7 cellular contexts compared by ENCODE assay signal in the genomic region with DNA sequence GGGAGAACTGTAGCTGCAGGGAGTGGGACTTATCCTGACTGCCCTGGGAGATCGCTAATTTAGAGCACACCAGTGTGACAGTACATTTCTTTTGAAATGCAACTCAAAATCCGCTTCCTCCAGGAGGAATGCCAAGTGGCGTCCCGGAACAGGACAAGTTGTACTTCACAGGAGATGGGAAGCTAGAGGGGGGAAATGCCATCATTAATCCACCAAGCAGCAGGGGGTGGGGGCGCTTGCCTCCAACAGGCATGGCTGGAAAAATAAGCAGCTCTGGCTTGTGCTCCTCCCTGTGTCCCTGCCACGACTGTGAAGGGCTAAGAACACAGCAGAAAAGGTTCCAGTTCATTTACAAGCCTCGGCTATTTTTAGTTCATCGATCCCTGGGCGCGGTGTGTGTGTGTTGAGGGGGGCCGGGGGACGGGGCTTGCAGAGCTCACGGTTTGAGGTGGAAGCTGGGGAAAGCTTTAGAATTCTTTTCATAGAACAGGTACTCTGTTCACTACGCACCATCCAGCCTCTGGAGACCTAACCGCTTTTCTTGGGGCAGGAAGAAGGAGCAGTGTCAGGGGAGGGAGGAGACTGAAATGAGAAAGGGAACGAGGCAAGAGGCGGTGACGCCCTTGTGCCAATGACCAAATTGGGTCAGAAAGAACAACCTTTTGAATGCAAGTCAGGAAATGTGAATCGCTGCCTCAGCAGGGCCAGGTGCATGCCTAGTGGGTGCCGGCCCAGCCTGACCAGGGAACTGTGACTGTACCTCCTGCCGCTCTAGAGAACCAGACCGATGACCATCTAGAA. TPM values are rescaled to one million over a fixed set of nuclear protein-coding genes. Genes with fewer than 3 reads are reported as not detected.
DNase-seq lines count a peak whose midpoint lies in the region; ATAC-seq, FAIRE-seq and TF ChIP-seq lines count a peak whose summit lies in the region.

No MANE protein-coding gene starts in this region.

- H2AFZ ChIP-seq in OCI-LY3 (ENCODE audit: low read depth, low read length) (peak overlapping the region; percentile 88), HepG2 (ENCODE audit: low read length) (no peak overlapping the region)

- H3K9ac ChIP-seq in OCI-LY3 (ENCODE audit: low read length), result peak overlapping the region; percentile 65
- no peak overlapping the region for H3K9ac ChIP-seq in HepG2 (ENCODE audit: insufficient read depth, low read depth, low read length)

- peaks cover 28% of the 10 kb centered on the region for H3K27me3 ChIP-seq in OCI-LY3 (ENCODE audit: low read depth, low read length)
- peaks cover 2 to 26% of the 10 kb centered on the region in 2 experiments; a peak in 2 of 5 replicates for H3K27me3 ChIP-seq in HepG2 (ENCODE audit: control insufficient read depth in 1 of 2, insufficient read depth in 2 of 2, low read length in 2 of 2)

- H3K36me3 ChIP-seq in OCI-LY3 (replicated peaks; ENCODE audit: low read depth, low read length) (no peaks in the 10 kb centered on the region), HepG2 (replicated peaks in 1 of 2; ENCODE audit: control insufficient read depth in 1 of 2, insufficient read depth in 2 of 2, low read length in 2 of 2) (no peaks in the 10 kb centered on the region)

- ATAC-seq in GM18517 (IDR thresholded peaks at IDR 0.05; ENCODE audit: unreplicated experiment), result peak; percentile 66
- ATAC-seq in HG03196 (IDR thresholded peaks at IDR 0.05; ENCODE audit: unreplicated experiment), result peak; percentile 64
- peak; percentile 71 for ATAC-seq in HepG2

- H3K4me1 ChIP-seq in OCI-LY3 (ENCODE audit: low read length) (peaks cover 41% of the 10 kb centered on the region), HepG2 (ENCODE audit: insufficient read depth, low read length) (peaks cover 11% of the 10 kb centered on the region)

- CTCF ChIA-PET in HepG2 (lab: Yijun Ruan, JAX; ENCODE audit: low intra/inter-chr PET ratio, low total read pairs), result no interaction called here

- H3K9me3 ChIP-seq in OCI-LY3 (ENCODE audit: insufficient read depth, low read length) (no peaks in the 10 kb centered on the region), HepG2 (ENCODE audit: low read length) (no peaks in the 10 kb centered on the region)

- TF ChIP-seq EP300 in HepG2 (IDR thresholded peaks at IDR 0.05; ENCODE audit: low read depth in 2 of 2, low read length in 2 of 2), result no peak
- TF ChIP-seq EP300 in HepG2 (CRISPR knock-in tag; IDR thresholded peaks at IDR 0.05; ENCODE audit: borderline replicate concordance), result no peak

- in situ Hi-C loops in HepG2 (cut with HindIII; ENCODE audit: extremely low pct_ligation_motif_present, low pct_unique_long_range_greater_than_20kb), result no loop called here

- WGBS in HepG2 (ENCODE audit: low lambda C conversion rate), result 2% methylated on average over 20 of the region's 22 CpGs

- H3K4me2 ChIP-seq in OCI-LY3 (ENCODE audit: low read length) (peak overlapping the region; percentile 100), HepG2 (ENCODE audit: low read depth, low read length) (peak overlapping the region; percentile 64)

- no peaks in the 10 kb centered on the region for H4K20me1 ChIP-seq in OCI-LY3 (ENCODE audit: insufficient read depth, low read length)
- no peaks in the 10 kb centered on the region for H4K20me1 ChIP-seq in HepG2 (ENCODE audit: insufficient read depth, low read length)

- POLR2A ChIA-PET in HepG2 (lab: Yijun Ruan, JAX), result no interaction called here

- H3K4me3 ChIP-seq in OCI-LY3 (ENCODE audit: low read length) (peak overlapping the region; percentile 84), HepG2 (replicated peaks in 1 of 3; ENCODE audit: insufficient read depth in 1 of 3, low read depth in 2 of 3, low read length in 3 of 3) (peak overlapping the region in 1 of 3 experiments; percentile 35; a peak in 1 of 6 replicates)

- no peak for TF ChIP-seq CTCF in OCI-LY3 (IDR thresholded peaks at IDR 0.05; ENCODE audit: low read depth, low read length)
- no peak for TF ChIP-seq CTCF in HepG2 (CRISPR knock-in tag; IDR thresholded peaks at IDR 0.05)

- no TSS peak for BruUV-seq in HepG2 (replicated peaks; lab: Mats Ljungman, UMichigan)

- no peak for TF ChIP-seq POLR2A in HepG2 (IDR thresholded peaks at IDR 0.05; ENCODE audit: insufficient read depth in 1 of 2, low read depth in 2 of 2, low read length in 2 of 2)

- no peak for TF ChIP-seq RAD21 in HepG2 (CRISPR knock-in tag; IDR thresholded peaks at IDR 0.05)

- H3K79me2 ChIP-seq in OCI-LY3 (ENCODE audit: low read length) (no peaks in the 10 kb centered on the region), HepG2 (ENCODE audit: insufficient read depth, low read length) (no peaks in the 10 kb centered on the region)

- DNase-seq in cerebellar nuclear complex (lab: John Stamatoyannopoulos, UW) (peak; percentile 70 to 91), HepG2 (ENCODE audit: low spot score) (no peak), GM19240 (ENCODE audit: insufficient read length, low spot score) (no peak)
- peak; percentile 3 for DNase-seq in stimulated activated naive CD4-positive, alpha-beta T cell treated with Interleukin-2 at 50 U/mL for 16 hours (lab: John Stamatoyannopoulos, UW)

- no peak overlapping the region for H3K27ac ChIP-seq in OCI-LY3 (ENCODE audit: low read length)
- no peak overlapping the region for H3K27ac ChIP-seq in HepG2 (ENCODE audit: extremely low read length, insufficient read depth, low read length)

- FAIRE-seq in HepG2 (lab: Jason Lieb, UNC), result no peak

- intact Hi-C loops in HepG2 (cut with micrococcal nuclease; ENCODE audit: unreplicated experiment), result no loop called here

TF ChIP-seq in HepG2, 621 proteins besides CTCF, POLR2A, EP300 and RAD21:
- TF ChIP-seq ZNF557 (CRISPR knock-in tag; IDR thresholded peaks at IDR 0.05) (no peak), MEF2D (CRISPR knock-in tag; IDR thresholded peaks at IDR 0.05) (peak; percentile 93), KLF16 (CRISPR knock-in tag; IDR thresholded peaks at IDR 0.05) (no peak), ZNF781 (CRISPR knock-in tag; IDR thresholded peaks at IDR 0.05; ENCODE audit: borderline replicate concordance, not compliant biosample characterization) (no peak), PHF5A (CRISPR knock-in tag; IDR thresholded peaks at IDR 0.05; ENCODE audit: low read depth, unreplicated experiment) (no peak)
- TF ChIP-seq, protein P1, sequence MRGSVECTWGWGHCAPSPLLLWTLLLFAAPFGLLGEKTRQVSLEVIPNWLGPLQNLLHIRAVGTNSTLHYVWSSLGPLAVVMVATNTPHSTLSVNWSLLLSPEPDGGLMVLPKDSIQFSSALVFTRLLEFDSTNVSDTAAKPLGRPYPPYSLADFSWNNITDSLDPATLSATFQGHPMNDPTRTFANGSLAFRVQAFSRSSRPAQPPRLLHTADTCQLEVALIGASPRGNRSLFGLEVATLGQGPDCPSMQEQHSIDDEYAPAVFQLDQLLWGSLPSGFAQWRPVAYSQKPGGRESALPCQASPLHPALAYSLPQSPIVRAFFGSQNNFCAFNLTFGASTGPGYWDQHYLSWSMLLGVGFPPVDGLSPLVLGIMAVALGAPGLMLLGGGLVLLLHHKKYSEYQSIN (CRISPR knock-in tag; IDR thresholded peaks at IDR 0.05; ENCODE audit: borderline replicate concordance), result no peak
- TF ChIP-seq, protein P2, sequence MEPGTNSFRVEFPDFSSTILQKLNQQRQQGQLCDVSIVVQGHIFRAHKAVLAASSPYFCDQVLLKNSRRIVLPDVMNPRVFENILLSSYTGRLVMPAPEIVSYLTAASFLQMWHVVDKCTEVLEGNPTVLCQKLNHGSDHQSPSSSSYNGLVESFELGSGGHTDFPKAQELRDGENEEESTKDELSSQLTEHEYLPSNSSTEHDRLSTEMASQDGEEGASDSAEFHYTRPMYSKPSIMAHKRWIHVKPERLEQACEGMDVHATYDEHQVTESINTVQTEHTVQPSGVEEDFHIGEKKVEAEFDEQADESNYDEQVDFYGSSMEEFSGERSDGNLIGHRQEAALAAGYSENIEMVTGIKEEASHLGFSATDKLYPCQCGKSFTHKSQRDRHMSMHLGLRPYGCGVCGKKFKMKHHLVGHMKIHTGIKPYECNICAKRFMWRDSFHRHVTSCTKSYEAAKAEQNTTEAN (CRISPR knock-in tag; conservative IDR thresholded peaks at IDR 0.05), result no peak

RNA-seq across cellular contexts. Expression of a gene that starts 51.8 kb away (rescaled TPM):
- total RNA-seq in HepG2 (2016; rRNA removed; fragmentation: Illumina TruSeq; extraction: Trizol), result 6.2 and 10.2 TPM in 2 replicates
- total RNA-seq in HepG2 (2016; cell fraction: cytosol; rRNA removed; fragmentation: Illumina TruSeq; extraction: Trizol; ENCODE audit: low read depth), result 7.1 TPM in 2 replicates
- total RNA-seq in HepG2 (2016; cell fraction: insoluble cytoplasmic fraction; rRNA removed; fragmentation: Illumina TruSeq; extraction: Trizol), result 6.5 and 10.7 TPM in 2 replicates
- 7.4 and 9.0 TPM in 2 replicates for total RNA-seq in HepG2 (2016; cell fraction: membrane; rRNA removed; fragmentation: Illumina TruSeq; extraction: Trizol)
- 6.0 and 6.2 TPM in 2 replicates for total RNA-seq in HepG2 (2016; cell fraction: nucleus; rRNA removed; fragmentation: Illumina TruSeq; extraction: Trizol)
- polyA plus RNA-seq in HepG2 (2011; rRNA removed), result 3.1 and 3.8 TPM in 2 replicates
- polyA plus RNA-seq in HepG2 (2011; cell fraction: cytosol; rRNA removed), result 3.0 and 3.5 TPM in 2 replicates
- polyA plus RNA-seq in HepG2 (2011; cell fraction: nucleus; rRNA removed), result 2.5 and 3.9 TPM in 2 replicates
- polyA plus RNA-seq in HepG2 (2012), result 3.7 and 6.9 TPM in 2 replicates
- polyA plus RNA-seq in HepG2 (2016; cell fraction: cytosol; fragmentation: Illumina TruSeq; extraction: Trizol; ENCODE audit: low read depth), result 2.6 and 3.2 TPM in 2 replicates
- 7.5 and 8.9 TPM in 2 replicates for polyA plus RNA-seq in HepG2 (2016; cell fraction: insoluble cytoplasmic fraction; fragmentation: Illumina TruSeq; extraction: Trizol; ENCODE audit: low read depth)
- 4.2 and 5.5 TPM in 2 replicates for polyA plus RNA-seq in HepG2 (2016; cell fraction: membrane; fragmentation: Illumina TruSeq; extraction: Trizol; ENCODE audit: low read depth)
- polyA plus RNA-seq in HepG2 (2016; cell fraction: nucleus; fragmentation: Illumina TruSeq; extraction: Trizol; ENCODE audit: insufficient read depth, low read depth), result 2.1 and 4.9 TPM in 2 replicates
- polyA minus RNA-seq in HepG2 (2011; rRNA and poly(A)+ RNA removed; ENCODE audit: low replicate concordance), result 6.4 TPM in 1 of 2 replicates, not detected in the other
- 3.3 and 4.8 TPM in 2 replicates for polyA minus RNA-seq in HepG2 (2011; cell fraction: cytosol; rRNA and poly(A)+ RNA removed)
- 9.3 and 13.4 TPM in 2 replicates for polyA minus RNA-seq in HepG2 (2011; cell fraction: nucleus; rRNA and poly(A)+ RNA removed)

Comparison
In these comparisons a context has a peak if more than half of its experiments do, and no peak if none do; other contexts are left out.
1. DNase-seq: peak in cerebellar nuclear complex (2 of 2) and stimulated activated naive CD4-positive, alpha-beta T cell treated with Interleukin-2 at 50 U/mL for 16 hours (single experiment); none in HepG2 (single experiment) and GM19240 (single experiment).
2. Peak in every context shown above with its lines, with median percentiles within 50 percentile points of each other: ATAC-seq.